25 cellular contexts compared by ENCODE assay signal in the genomic region with DNA sequence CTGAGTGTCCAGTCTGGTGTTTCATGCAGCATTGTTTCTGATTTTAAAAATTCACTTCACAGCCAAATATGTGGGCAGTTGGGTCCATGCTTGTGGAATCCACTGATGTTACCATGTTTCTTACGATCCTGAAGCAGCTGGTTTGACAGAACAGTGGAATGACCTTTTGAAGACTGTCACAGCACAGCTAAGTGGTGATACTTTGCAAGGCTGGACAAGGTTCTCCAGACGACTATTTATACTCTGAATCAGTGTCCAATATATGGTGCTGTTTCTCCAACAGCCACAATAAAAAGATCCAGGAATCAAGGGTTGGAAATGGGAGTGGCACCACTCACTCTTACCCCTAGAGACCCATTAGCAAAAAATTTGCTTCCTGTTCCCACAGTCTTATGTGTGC.
"Had no signal": no experiment of that assay in that cellular context is flagged by ENCODE, and none has a peak within 500 bp of the region (broad histone marks: within the 10 kb centered on the region; RNA-seq: fewer than 3 reads in every experiment).

No MANE protein-coding gene starts in this region.

- H3K36me3 ChIP-seq: lower lobe of right lung, pancreas, prostate gland, right lobe of liver, transverse colon, upper lobe of left lung, vagina had no signal

- H3K27me3 ChIP-seq: pancreas, right lobe of liver, transverse colon, upper lobe of left lung, vagina had no signal

- H3K4me1 ChIP-seq: lower lobe of right lung, pancreas, prostate gland, right lobe of liver, transverse colon, upper lobe of left lung, vagina had no signal

- H3K27ac ChIP-seq: lower lobe of right lung, pancreas, prostate gland, right lobe of liver, transverse colon, upper lobe of left lung, vagina had no signal

- ATAC-seq: lower lobe of right lung; naive thymus-derived CD8-positive, alpha-beta T cell; pancreas; right lobe of liver; stimulated activated memory B cell treated with anti-CD40 and anti-IgM and Interleukin-4, amounts not matched to agents 10 μg/mL and 1 μg/mL and 100 μg/mL, for 72 hours; stimulated activated naive CD8-positive, alpha-beta T cell treated with anti-CD3 and anti-CD28 coated beads, Interleukin-15, amount 100 ng/mL, for 72 hours had no signal

- DNase-seq: hypothalamus; immature natural killer cell; kidney; lower lobe of right lung; mammary epithelial cell; mesenchymal stem cell; naive thymus-derived CD8-positive, alpha-beta T cell; nucleus accumbens; pancreas; posterior cingulate gyrus; retina; right lobe of liver; stimulated activated CD4-positive, alpha-beta T cell treated with anti-CD3 and anti-CD28 coated beads, Interleukin-1b, Interleukin-23, amount 100 ng/mL, for 48 hours; stimulated activated CD4-positive, alpha-beta T cell treated with anti-CD3 and anti-CD28 coated beads, Interleukin-2, amount 100 ng/mL, for 48 hours; stimulated activated CD4-positive, alpha-beta T cell treated with anti-CD3 and anti-CD28 coated beads, Interleukin-4, amount 100 ng/mL, for 4 hours; stimulated activated CD8-positive, alpha-beta memory T cell treated with anti-CD3 and anti-CD28 coated beads, Interleukin-4, amount 100 ng/mL, for 48 hours; stimulated activated naive CD4-positive, alpha-beta T cell treated with Interleukin-2 at 50 U/mL for 16 hours; stimulated activated naive CD8-positive, alpha-beta T cell treated with anti-CD3 and anti-CD28 coated beads, Interleukin-15, amount 100 ng/mL, for 72 hours; substantia nigra; transverse colon; upper lobe of left lung had no signal

- H3K4me3 ChIP-seq: lower lobe of right lung, pancreas, prostate gland, right lobe of liver, smooth muscle cell, transverse colon, upper lobe of left lung, vagina had no signal

- H3K9me3 ChIP-seq: lower lobe of right lung, pancreas, prostate gland, right lobe of liver, transverse colon, upper lobe of left lung, vagina had no signal
